ENCODE assay signal across 1 cellular context in genomic region chr11:62546244-62546936, GRCh38.
TF ChIP-seq lines count a peak whose summit lies in the region.

Gene AHNAK, minus strand, starts transcription at chr11:62546806. Its CDS starts 10,708 bp downstream, at chr11:62536098.

TF ChIP-seq in HepG2, 621 proteins besides CTCF, POLR2A, EP300 and RAD21 (continued from another document):
- TF ChIP-seq FUBP1 (CRISPR knock-in tag; IDR thresholded peaks at IDR 0.05; ENCODE audit: borderline replicate concordance) (0 out of 2 replicates have a peak, but pooled peaks have one; percentile 64), IKZF4 (CRISPR knock-in tag; IDR thresholded peaks at IDR 0.05; ENCODE audit: borderline replicate concordance, low read depth, not compliant biosample characterization) (peak; percentile 57), NR3C1 (CRISPR knock-in tag; IDR thresholded peaks at IDR 0.05) (no peak), KDM5B (CRISPR knock-in tag; IDR thresholded peaks at IDR 0.05; ENCODE audit: borderline replicate concordance) (0 out of 2 replicates have a peak, but pooled peaks have one; percentile 26), ERF (CRISPR knock-in tag; IDR thresholded peaks at IDR 0.05) (peak; percentile 50; the same call in 1 of the 2 replicates), KLF16 (CRISPR knock-in tag; IDR thresholded peaks at IDR 0.05) (peak in 1 of 2 experiments; percentile 7; a peak in 1 of 4 replicates), ZNF274 (CRISPR knock-in tag; IDR thresholded peaks at IDR 0.05) (no peak), MED8 (CRISPR knock-in tag; IDR thresholded peaks at IDR 0.05; ENCODE audit: insufficient replicate concordance) (peak; percentile 71), ZSCAN20 (CRISPR knock-in tag; IDR thresholded peaks at IDR 0.05; ENCODE audit: borderline replicate concordance) (0 out of 2 replicates have a peak, but pooled peaks have one; percentile 11), DPF2 (CRISPR knock-in tag; IDR thresholded peaks at IDR 0.05; ENCODE audit: borderline replicate concordance, low read depth) (no peak), TAF15 (IDR thresholded peaks at IDR 0.05; ENCODE audit: low read depth, low read length, poor library complexity, severe bottlenecking) (no peak), HNRNPK (IDR thresholded peaks at IDR 0.05; ENCODE audit: low read depth, low read length, poor library complexity, severe bottlenecking) (peak; percentile 30), SKIL (CRISPR knock-in tag; IDR thresholded peaks at IDR 0.05; ENCODE audit: borderline replicate concordance) (peak; percentile 42; the same call in 1 of the 2 replicates), SP5 (CRISPR knock-in tag; IDR thresholded peaks at IDR 0.05; ENCODE audit: borderline replicate concordance, low read depth) (peak; percentile 28; the same call in 1 of the 2 replicates), SOX6 (IDR thresholded peaks at IDR 0.05) (no peak), SOX6 (CRISPR knock-in tag; IDR thresholded peaks at IDR 0.05) (no peak), ZNF616 (CRISPR knock-in tag; IDR thresholded peaks at IDR 0.05; ENCODE audit: low read depth) (peak; percentile 68; the same call in 1 of the 2 replicates), PPARG (CRISPR knock-in tag; conservative IDR thresholded peaks at IDR 0.05) (0 out of 2 replicates have a peak, but pooled peaks have one; percentile 22)
- TF ChIP-seq, protein P1, sequence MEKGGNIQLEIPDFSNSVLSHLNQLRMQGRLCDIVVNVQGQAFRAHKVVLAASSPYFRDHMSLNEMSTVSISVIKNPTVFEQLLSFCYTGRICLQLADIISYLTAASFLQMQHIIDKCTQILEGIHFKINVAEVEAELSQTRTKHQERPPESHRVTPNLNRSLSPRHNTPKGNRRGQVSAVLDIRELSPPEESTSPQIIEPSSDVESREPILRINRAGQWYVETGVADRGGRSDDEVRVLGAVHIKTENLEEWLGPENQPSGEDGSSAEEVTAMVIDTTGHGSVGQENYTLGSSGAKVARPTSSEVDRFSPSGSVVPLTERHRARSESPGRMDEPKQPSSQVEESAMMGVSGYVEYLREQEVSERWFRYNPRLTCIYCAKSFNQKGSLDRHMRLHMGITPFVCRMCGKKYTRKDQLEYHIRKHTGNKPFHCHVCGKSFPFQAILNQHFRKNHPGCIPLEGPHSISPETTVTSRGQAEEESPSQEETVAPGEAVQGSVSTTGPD (CRISPR knock-in tag; IDR thresholded peaks at IDR 0.05) = no peak
- TF ChIP-seq, protein P2, sequence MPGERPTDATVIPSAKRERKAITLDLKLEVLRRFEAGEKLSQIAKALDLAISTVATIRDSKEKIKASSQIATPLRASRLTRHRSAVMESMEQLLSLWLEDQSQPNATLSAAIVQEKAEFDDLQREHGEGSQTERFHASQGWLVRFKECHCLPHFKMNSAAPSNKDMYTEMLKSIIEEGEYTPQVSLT (CRISPR knock-in tag; IDR thresholded peaks at IDR 0.05; ENCODE audit: borderline replicate concordance, low read depth) = no peak; the same call in 1 of the 2 replicates
- TF ChIP-seq, protein P3, sequence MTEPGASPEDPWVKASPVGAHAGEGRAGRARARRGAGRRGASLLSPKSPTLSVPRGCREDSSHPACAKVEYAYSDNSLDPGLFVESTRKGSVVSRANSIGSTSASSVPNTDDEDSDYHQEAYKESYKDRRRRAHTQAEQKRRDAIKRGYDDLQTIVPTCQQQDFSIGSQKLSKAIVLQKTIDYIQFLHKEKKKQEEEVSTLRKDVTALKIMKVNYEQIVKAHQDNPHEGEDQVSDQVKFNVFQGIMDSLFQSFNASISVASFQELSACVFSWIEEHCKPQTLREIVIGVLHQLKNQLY (CRISPR knock-in tag; IDR thresholded peaks at IDR 0.05) = no peak
TF ChIP-seq in HepG2: peak in this region for 100.
